In genomic region chr1:216332462-216332861, GRCh38 we compare ENCODE assay signal across 15 cellular contexts.
DNase-seq lines count a peak whose midpoint lies in the region; ATAC-seq and TF ChIP-seq lines count a peak whose summit lies in the region.
"Had no signal": no experiment of that assay in that cellular context is flagged by ENCODE, and none has a peak within 500 bp of the region (broad histone marks: within the 10 kb centered on the region; RNA-seq: fewer than 3 reads in every experiment).

No MANE protein-coding gene starts in this region.

- peak; percentile 43 for ATAC-seq in GM18519 (IDR thresholded peaks at IDR 0.05; ENCODE audit: low FRiP score, unreplicated experiment)
- peak; percentile 49 for ATAC-seq in HG02884 (IDR thresholded peaks at IDR 0.05; ENCODE audit: unreplicated experiment)
- no peak for ATAC-seq in lower lobe of right lung

- intact Hi-C loops in uterus (cut with DNase I; ENCODE audit: low total_unique reads) (no loop called here), lower lobe of right lung (cut with DNase I) (no loop called here)

- no peak for TF ChIP-seq POLR2A in uterus (IDR thresholded peaks at IDR 0.05)

- H3K27ac ChIP-seq in uterus (no peak overlapping the region), WERI-Rb-1 (no peak overlapping the region), lower lobe of right lung (no peak overlapping the region)

- TF ChIP-seq CTCF in GM12865 (IDR thresholded peaks at IDR 0.05; ENCODE audit: insufficient read depth, low read depth, low read length, missing control alignments) (no peak), uterus (IDR thresholded peaks at IDR 0.05) (no peak), WERI-Rb-1 (IDR thresholded peaks at IDR 0.05; ENCODE audit: low read depth, low read length) (no peak), lower lobe of right lung (IDR thresholded peaks at IDR 0.05) (no peak)

- no peak overlapping the region for H3K4me3 ChIP-seq in GM12865 (ENCODE audit: low read depth, low read length)
- no peak overlapping the region for H3K4me3 ChIP-seq in uterus
- H3K4me3 ChIP-seq in WERI-Rb-1 (ENCODE audit: low read depth, low read length) = no peak overlapping the region
- no peak overlapping the region for H3K4me3 ChIP-seq in lower lobe of right lung

- H3K36me3 ChIP-seq in uterus (no peaks in the 10 kb centered on the region), WERI-Rb-1 (no peaks in the 10 kb centered on the region), lower lobe of right lung (no peaks in the 10 kb centered on the region)

- DNase-seq in GM12865 (ENCODE audit: low read depth) = peak; percentile 2
- DNase-seq in foreskin melanocyte = peak; percentile 17
- DNase-seq in uterus = no peak
- no peak for DNase-seq in WERI-Rb-1
- no peak for DNase-seq in lower lobe of right lung
- DNase-seq: C1 segment of cervical spinal cord; Calu3; CD4-positive, alpha-beta T cell; GOT3; H9; IMR-90; Kasumi-1; KBM-7 had no signal

- H3K4me1 ChIP-seq in uterus = no peaks in the 10 kb centered on the region
- H3K4me1 ChIP-seq in lower lobe of right lung = no peaks in the 10 kb centered on the region

- H3K27me3 ChIP-seq in uterus (no peaks in the 10 kb centered on the region), WERI-Rb-1 (ENCODE audit: insufficient read depth, low read depth, severe bottlenecking) (no peaks in the 10 kb centered on the region), lower lobe of right lung (ENCODE audit: low read depth) (no peaks in the 10 kb centered on the region)

- H3K9me3 ChIP-seq in uterus = no peaks in the 10 kb centered on the region
- no peaks in the 10 kb centered on the region for H3K9me3 ChIP-seq in WERI-Rb-1 (ENCODE audit: severe bottlenecking)
- H3K9me3 ChIP-seq in lower lobe of right lung = no peaks in the 10 kb centered on the region

Comparison
In these comparisons a context has a peak if more than half of its experiments do, and no peak if none do; other contexts are left out.
1. DNase-seq: peak in GM12865 (single experiment) and foreskin melanocyte (single experiment); none in uterus (0 of 2), WERI-Rb-1 (single experiment) and lower lobe of right lung (single experiment).
2. ATAC-seq: peak in GM18519 (single experiment) and HG02884 (single experiment); none in lower lobe of right lung (0 of 2).